1 cellular context compared by ENCODE assay signal in the genomic region with DNA sequence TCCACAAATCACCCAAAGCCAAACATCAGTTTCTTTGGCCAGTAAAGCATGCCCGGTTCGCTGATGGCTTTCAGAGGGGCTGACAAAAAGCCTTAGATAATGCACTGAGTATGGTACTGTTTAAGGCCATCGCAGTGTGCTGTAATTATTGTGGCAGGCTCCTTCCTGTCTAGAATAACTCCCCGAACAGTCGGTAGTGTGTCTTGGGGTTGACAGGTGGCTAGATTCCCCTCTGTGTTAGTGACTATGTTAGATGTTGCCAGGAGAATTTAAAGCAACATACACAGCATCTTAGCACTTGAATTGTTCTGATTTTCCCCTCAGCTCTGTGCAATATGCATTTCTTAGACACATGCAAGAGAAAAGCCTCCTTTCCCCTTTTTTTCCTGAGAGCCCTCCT.
TF ChIP-seq lines count a peak whose summit lies in the region.

No MANE protein-coding gene starts in this region.

TF ChIP-seq in H1, 55 proteins besides CTCF, POLR2A, EP300 and RAD21:
- TF ChIP-seq SP4 (IDR thresholded peaks at IDR 0.05; ENCODE audit: low read length) (no peak), KDM5A (IDR thresholded peaks at IDR 0.05; ENCODE audit: low read length) (no peak), MAFK (IDR thresholded peaks at IDR 0.05; ENCODE audit: low read depth, low read length) (no peak), RFX5 (IDR thresholded peaks at IDR 0.05; ENCODE audit: borderline replicate concordance, low read depth, low read length) (no peak), ASH2L (IDR thresholded peaks at IDR 0.05; ENCODE audit: low read length) (no peak), HDAC6 (IDR thresholded peaks at IDR 0.05; ENCODE audit: low read depth, low read length) (no peak), CHD1 (IDR thresholded peaks at IDR 0.05; ENCODE audit: low read depth, low read length) (no peak), NANOG (IDR thresholded peaks at IDR 0.05; ENCODE audit: insufficient read depth, low read depth, low read length, poor library complexity, severe bottlenecking) (no peak), RXRA (IDR thresholded peaks at IDR 0.05; ENCODE audit: insufficient read depth, low read depth, low read length) (no peak), KDM1A (IDR thresholded peaks at IDR 0.05; ENCODE audit: borderline replicate concordance, low read length) (no peak), RNF2 (IDR thresholded peaks at IDR 0.05; ENCODE audit: borderline replicate concordance, low read depth, low read length, missing control alignments, poor library complexity, severe bottlenecking) (no peak), CREB1 (IDR thresholded peaks at IDR 0.05) (no peak), BCL11A (IDR thresholded peaks at IDR 0.05; ENCODE audit: low read depth in 2 of 2, low read length in 2 of 2) (no peak)
- TF ChIP-seq, protein P1, sequence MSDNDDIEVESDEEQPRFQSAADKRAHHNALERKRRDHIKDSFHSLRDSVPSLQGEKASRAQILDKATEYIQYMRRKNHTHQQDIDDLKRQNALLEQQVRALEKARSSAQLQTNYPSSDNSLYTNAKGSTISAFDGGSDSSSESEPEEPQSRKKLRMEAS (IDR thresholded peaks at IDR 0.05): no peak
- TF ChIP-seq, protein P2, sequence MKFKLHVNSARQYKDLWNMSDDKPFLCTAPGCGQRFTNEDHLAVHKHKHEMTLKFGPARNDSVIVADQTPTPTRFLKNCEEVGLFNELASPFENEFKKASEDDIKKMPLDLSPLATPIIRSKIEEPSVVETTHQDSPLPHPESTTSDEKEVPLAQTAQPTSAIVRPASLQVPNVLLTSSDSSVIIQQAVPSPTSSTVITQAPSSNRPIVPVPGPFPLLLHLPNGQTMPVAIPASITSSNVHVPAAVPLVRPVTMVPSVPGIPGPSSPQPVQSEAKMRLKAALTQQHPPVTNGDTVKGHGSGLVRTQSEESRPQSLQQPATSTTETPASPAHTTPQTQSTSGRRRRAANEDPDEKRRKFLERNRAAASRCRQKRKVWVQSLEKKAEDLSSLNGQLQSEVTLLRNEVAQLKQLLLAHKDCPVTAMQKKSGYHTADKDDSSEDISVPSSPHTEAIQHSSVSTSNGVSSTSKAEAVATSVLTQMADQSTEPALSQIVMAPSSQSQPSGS (IDR thresholded peaks at IDR 0.05; ENCODE audit: low read length): no peak
